In genomic region chr16:68086336-68086821, GRCh38 we compare ENCODE assay signal across 8 cellular contexts. TPM values are rescaled to one million over a fixed set of nuclear protein-coding genes. Genes with fewer than 3 reads are reported as not detected.
DNase-seq lines count a peak whose midpoint lies in the region; ATAC-seq and TF ChIP-seq lines count a peak whose summit lies in the region.

No MANE protein-coding gene starts in this region.

- intact Hi-C loops in Calu3 (cut with micrococcal nuclease; ENCODE audit: unreplicated experiment) (loop anchor here (2.0 to 5.0 kb wide), 2 partner anchors 41 to 142 kb away; no protein-coding TSS in a partner anchor), activated B cell treated with CpG ODN at 0.5 μM for 24 hours (cut with micrococcal nuclease) (loop anchor here (10.0 kb wide), 1 partner anchor 1478 kb away; the partner anchor contains the start of gene NFAT5)

- DNase-seq in Calu3 (no peak), HuH-7 (ENCODE audit: low spot score) (peak; percentile 59), activated B cell treated with CpG ODN at 0.5 μM for 24 hours (no peak), foreskin melanocyte (peak; percentile 23), retina (peak; percentile 33), NCI-H1092 treated with DMSO at 0.1 percent for 48 hours (lab: John Stamatoyannopoulos, UW) (no peak), NCI-H446 treated with DMSO at 0.1 percent for 48 hours (lab: John Stamatoyannopoulos, UW) (no peak)

- H3K9me3 Mint-ChIP-seq in Calu3 (ENCODE audit: low read depth, unreplicated experiment) (no peaks in the 10 kb centered on the region), activated B cell treated with CpG ODN at 0.5 μM for 24 hours (no peaks in the 10 kb centered on the region)

- H3K27ac Mint-ChIP-seq in Calu3 (ENCODE audit: unreplicated experiment) (peak overlapping the region; percentile 75), activated B cell treated with CpG ODN at 0.5 μM for 24 hours (peak overlapping the region; percentile 97)

- H3K27me3 Mint-ChIP-seq in Calu3 (ENCODE audit: unreplicated experiment): no peaks in the 10 kb centered on the region
- H3K27me3 Mint-ChIP-seq in activated B cell treated with CpG ODN at 0.5 μM for 24 hours: no peaks in the 10 kb centered on the region

- H3K4me1 Mint-ChIP-seq in Calu3 (ENCODE audit: low read depth, unreplicated experiment) (peaks cover 37% of the 10 kb centered on the region), activated B cell treated with CpG ODN at 0.5 μM for 24 hours (peaks cover 77% of the 10 kb centered on the region)

- ATAC-seq in activated B cell treated with CpG ODN at 0.5 μM for 24 hours (ENCODE audit: low read depth): no peak
- ATAC-seq in GM19351 (IDR thresholded peaks at IDR 0.05; ENCODE audit: unreplicated experiment): no peak

- no TSS peak for BruUV-seq in Calu3 (replicated peaks; lab: Mats Ljungman, UMichigan)

- TF ChIP-seq CTCF in Calu3 (IDR thresholded peaks at IDR 0.05; ENCODE audit: unreplicated experiment) (no peak), activated B cell treated with CpG ODN at 0.5 μM for 24 hours (IDR thresholded peaks at IDR 0.05) (no peak)

- POLR2A ChIA-PET in activated B cell treated with CpG ODN at 0.5 μM for 24 hours (lab: Charles Lee): interaction anchor here (0.5 to 6.1 kb wide), 6 partner anchors 14 to 306 kb away, joined by 3 to 211 read pairs (median 10); no protein-coding TSS in a partner anchor

- H3K4me3 Mint-ChIP-seq in Calu3 (ENCODE audit: low read depth, unreplicated experiment): peak overlapping the region; percentile 84
- peak overlapping the region; percentile 98 for H3K4me3 Mint-ChIP-seq in activated B cell treated with CpG ODN at 0.5 μM for 24 hours

- H3K36me3 Mint-ChIP-seq in Calu3 (ENCODE audit: insufficient read depth, unreplicated experiment): peaks cover 28% of the 10 kb centered on the region
- peaks cover 15% of the 10 kb centered on the region for H3K36me3 Mint-ChIP-seq in activated B cell treated with CpG ODN at 0.5 μM for 24 hours (ENCODE audit: low read depth)

- CTCF ChIA-PET in Calu3 (lab: Charles Lee) (interaction anchor here (0.6 to 1.7 kb wide), 4 partner anchors 8 to 1844 kb away, joined by 3 to 6 read pairs (median 3); no protein-coding TSS in a partner anchor), activated B cell treated with CpG ODN at 0.5 μM for 24 hours (lab: Charles Lee) (interaction anchor here (1.4 kb wide), 2 partner anchors 21 to 31 kb away, joined by 3 to 4 read pairs; no protein-coding TSS in a partner anchor)

RNA-seq across cellular contexts. Expression of gene NFATC3, which starts 1.2 kb away (rescaled TPM):
- 39.3 and 39.9 TPM in 2 replicates for total RNA-seq in Calu3 (2022)
- 64.8 and 72.0 TPM in 2 replicates for total RNA-seq in activated B cell treated with CpG ODN at 0.5 μM for 24 hours

Comparison
In these comparisons a context has a peak if more than half of its experiments do, and no peak if none do; other contexts are left out.
1. DNase-seq: peak in HuH-7 (single experiment), foreskin melanocyte (single experiment) and retina (single experiment); none in Calu3 (single experiment), activated B cell treated with CpG ODN at 0.5 μM for 24 hours (single experiment), NCI-H1092 treated with DMSO at 0.1 percent for 48 hours (single experiment) and NCI-H446 treated with DMSO at 0.1 percent for 48 hours (single experiment).